Comparison of ENCODE assay signal across 10 cellular contexts in the genomic region with DNA sequence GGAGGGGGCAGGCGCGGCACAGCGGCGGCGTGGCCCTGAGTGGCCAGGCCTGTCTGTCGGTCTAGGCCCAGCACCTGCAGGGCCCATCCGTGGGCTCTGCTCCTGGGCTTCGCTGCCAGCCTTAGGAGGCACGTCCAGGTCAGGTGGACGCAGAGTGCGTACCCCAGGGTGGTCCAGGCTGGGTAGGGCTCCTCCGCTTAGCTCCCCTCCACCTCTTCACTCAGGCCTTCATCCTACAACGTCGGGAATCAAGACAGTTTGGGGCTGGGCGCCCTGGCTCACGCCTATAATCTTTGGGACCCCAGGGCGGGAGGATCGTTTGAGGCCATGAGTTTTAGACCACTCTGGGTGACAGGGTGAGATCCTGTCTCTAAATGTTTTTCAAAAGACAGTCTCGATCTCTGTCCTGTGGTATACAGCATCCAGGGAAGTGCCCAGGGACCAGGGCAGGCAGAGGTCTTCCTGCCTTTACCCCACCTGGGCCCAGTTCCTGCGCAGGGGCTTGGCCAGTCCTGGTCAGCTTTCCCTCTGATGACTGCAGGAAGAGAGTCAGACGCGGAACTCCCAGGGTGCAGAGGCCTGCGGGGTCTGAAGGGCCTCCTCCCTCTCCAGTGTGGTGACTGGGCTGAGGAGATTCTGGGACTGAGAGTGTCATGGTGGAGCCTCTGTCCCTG. TPM values are rescaled to one million over a fixed set of nuclear protein-coding genes. Genes with fewer than 3 reads are reported as not detected.
A peak's percentile ranks its signal among the peaks of the same experiment; 100 is the strongest.
DNase-seq lines count a peak whose midpoint lies in the region; ATAC-seq and TF ChIP-seq lines count a peak whose summit lies in the region.
"Not testable (repeated sequence)": the region's sequence is repeated elsewhere in the genome, so short reads cannot be mapped to it uniquely, and the experiment has no call there.
"Had no signal": no experiment of that assay in that cellular context is flagged by ENCODE, and none has a peak within 500 bp of the region (broad histone marks: within the 10 kb centered on the region; RNA-seq: fewer than 3 reads in every experiment).

No MANE protein-coding gene starts in this region.

- peak; percentile 16 for DNase-seq in COLO668 (lab: John Stamatoyannopoulos, UW; ENCODE audit: unreplicated experiment)
- not testable (repeated sequence) for DNase-seq in Jurkat, Clone E6-1 (ENCODE audit: low read depth, low spot score); T-helper 2 cell treated with Interferon-gamma antibody and Interleukin-4, amounts not matched to agents 5 μg/mL and 100 μg/mL, for 36 hours (ENCODE audit: low spot score); astrocyte of the cerebellum (ENCODE audit: low read depth); stimulated activated naive CD8-positive, alpha-beta T cell treated with anti-CD3 and anti-CD28 coated beads, Interleukin-15, amount 100 ng/mL, for 72 hours
- peak; percentile 15 for DNase-seq in fibroblast of villous mesenchyme (ENCODE audit: low read depth)

- in situ Hi-C loops in astrocyte of the cerebellum (cut with HindIII; ENCODE audit: low sequenced_read_pairs) = not testable (repeated sequence)

- H3K4me1 Mint-ChIP-seq in T-helper 2 cell treated with Interferon-gamma antibody and Interleukin-4, amounts not matched to agents 5 μg/mL and 100 μg/mL, for 36 hours (ENCODE audit: low read depth) = not testable (repeated sequence)
- peaks cover 35% of the 10 kb centered on the region for H3K4me1 Mint-ChIP-seq in stimulated activated naive CD8-positive, alpha-beta T cell treated with anti-CD3 and anti-CD28 coated beads, Interleukin-15, amount 100 ng/mL, for 72 hours

- peak overlapping the region; percentile 94 for H3K4me3 ChIP-seq in Jurkat, Clone E6-1 (ENCODE audit: low read length)
- peak overlapping the region; percentile 92 for H3K4me3 ChIP-seq in astrocyte of the cerebellum (ENCODE audit: low read depth, low read length)
- H3K4me3 ChIP-seq in fibroblast of villous mesenchyme (ENCODE audit: low read depth, low read length) = peak overlapping the region; percentile 61
- H3K4me3 ChIP-seq in mucosa of stomach (ENCODE audit: low read length) = not testable (repeated sequence)

- H3K36me3 ChIP-seq in mucosa of stomach (ENCODE audit: control insufficient read depth, insufficient read depth, low read length) = not testable (repeated sequence)

- H3K27me3 Mint-ChIP-seq in T-helper 2 cell treated with Interferon-gamma antibody and Interleukin-4, amounts not matched to agents 5 μg/mL and 100 μg/mL, for 36 hours (ENCODE audit: low read depth); stimulated activated naive CD8-positive, alpha-beta T cell treated with anti-CD3 and anti-CD28 coated beads, Interleukin-15, amount 100 ng/mL, for 72 hours: not testable (repeated sequence)

- peak overlapping the region; percentile 84 for H3K4me3 Mint-ChIP-seq in T-helper 2 cell treated with Interferon-gamma antibody and Interleukin-4, amounts not matched to agents 5 μg/mL and 100 μg/mL, for 36 hours
- H3K4me3 Mint-ChIP-seq in stimulated activated naive CD8-positive, alpha-beta T cell treated with anti-CD3 and anti-CD28 coated beads, Interleukin-15, amount 100 ng/mL, for 72 hours = peak overlapping the region; percentile 84 to 87

- peak; percentile 13 for ATAC-seq in GM21381 (IDR thresholded peaks at IDR 0.05; ENCODE audit: unreplicated experiment)
- ATAC-seq in stimulated activated naive CD8-positive, alpha-beta T cell treated with anti-CD3 and anti-CD28 coated beads, Interleukin-15, amount 100 ng/mL, for 72 hours = peak; percentile 21

- H3K27ac Mint-ChIP-seq in T-helper 2 cell treated with Interferon-gamma antibody and Interleukin-4, amounts not matched to agents 5 μg/mL and 100 μg/mL, for 36 hours = peak overlapping the region; percentile 80
- H3K27ac Mint-ChIP-seq in stimulated activated naive CD8-positive, alpha-beta T cell treated with anti-CD3 and anti-CD28 coated beads, Interleukin-15, amount 100 ng/mL, for 72 hours = peak overlapping the region; percentile 88 to 95

- not testable (repeated sequence) for H3K27me3 ChIP-seq in mucosa of stomach (ENCODE audit: control insufficient read depth, insufficient read depth, low read length)

- peak overlapping the region; percentile 18 for H3K9ac ChIP-seq in mucosa of stomach (ENCODE audit: low read length)

- TF ChIP-seq CTCF in astrocyte of the cerebellum (IDR thresholded peaks at IDR 0.05; ENCODE audit: low read depth, low read length, missing control alignments); fibroblast of villous mesenchyme (IDR thresholded peaks at IDR 0.05; ENCODE audit: insufficient read depth, low read depth, low read length): not testable (repeated sequence)

- H3K9me3 Mint-ChIP-seq in T-helper 2 cell treated with Interferon-gamma antibody and Interleukin-4, amounts not matched to agents 5 μg/mL and 100 μg/mL, for 36 hours; stimulated activated naive CD8-positive, alpha-beta T cell treated with anti-CD3 and anti-CD28 coated beads, Interleukin-15, amount 100 ng/mL, for 72 hours: not testable (repeated sequence)

- peaks cover 18% of the 10 kb centered on the region for H3K4me1 ChIP-seq in mucosa of stomach (ENCODE audit: control insufficient read depth, insufficient read depth, low read length)

- H3K36me3 Mint-ChIP-seq in T-helper 2 cell treated with Interferon-gamma antibody and Interleukin-4, amounts not matched to agents 5 μg/mL and 100 μg/mL, for 36 hours (ENCODE audit: low read depth) = not testable (repeated sequence)

- H3K9me3 ChIP-seq in mucosa of stomach (ENCODE audit: control insufficient read depth, low read length) = not testable (repeated sequence)

RNA-seq across cellular contexts. Expression of a gene that starts 0.9 kb away (rescaled TPM):
- 519 TPM for polyA plus RNA-seq in Jurkat, Clone E6-1 (2012; ENCODE audit: insufficient read depth, insufficient read length)
- total RNA-seq in fibroblast of villous mesenchyme = 141 and 246 TPM in 2 replicates

RNA-seq across cellular contexts. Expression of a gene that starts 1.6 kb away (rescaled TPM):
- polyA plus RNA-seq in Jurkat, Clone E6-1 (2012; ENCODE audit: insufficient read depth, insufficient read length) = 61.3 TPM
- 20.3 TPM in 2 replicates for total RNA-seq in fibroblast of villous mesenchyme

RNA-seq across cellular contexts. Expression of a gene that starts 15.3 kb away (rescaled TPM):
- not detected for polyA plus RNA-seq in Jurkat, Clone E6-1 (2012; ENCODE audit: insufficient read depth, insufficient read length)
- total RNA-seq in fibroblast of villous mesenchyme = not detected in 2 replicates
- total RNA-seq: aorta, mesenteric fat pad had no signal

RNA-seq across cellular contexts. Expression of a gene that starts 38.1 kb away (rescaled TPM):
- polyA plus RNA-seq in Jurkat, Clone E6-1 (2012; ENCODE audit: insufficient read depth, insufficient read length) = 9.6 TPM
- 4.2 and 4.3 TPM in 2 replicates for total RNA-seq in fibroblast of villous mesenchyme

RNA-seq across cellular contexts. Expression of a gene that starts 53.9 kb away (rescaled TPM):
- polyA plus RNA-seq in Jurkat, Clone E6-1 (2012; ENCODE audit: insufficient read depth, insufficient read length) = not detected
- total RNA-seq in fibroblast of villous mesenchyme = 4.8 TPM in 1 of 2 replicates, not detected in the other
- total RNA-seq: mesenteric fat pad had no signal
- polyA plus RNA-seq: aorta had no signal
